ENCODE assay signal across 8 cellular contexts in genomic region chr6:107113460-107114212, GRCh38. TPM values are rescaled to one million over a fixed set of nuclear protein-coding genes. Genes with fewer than 3 reads are reported as not detected.
DNase-seq lines count a peak whose midpoint lies in the region; ATAC-seq and TF ChIP-seq lines count a peak whose summit lies in the region.

No MANE protein-coding gene starts in this region.

- H3K27me3 ChIP-seq in esophagus squamous epithelium: peaks cover 0 to 31% (median 0%) of the 10 kb centered on the region in 4 donors
- no peaks in the 10 kb centered on the region for H3K27me3 ChIP-seq in ovary

- DNase-seq in NCI-H345 (lab: John Stamatoyannopoulos, UW) (peak; percentile 26), NCI-H345 treated with DMSO at 0.1 percent for 48 hours (lab: John Stamatoyannopoulos, UW; ENCODE audit: unreplicated experiment) (no peak), RPMI8226 (peak; percentile 50), esophagus squamous epithelium (lab: John Stamatoyannopoulos, UW) (no peak), ovary (peak; percentile 19 to 61 (median 38)), SKM-1 treated with dmso at 0.1 percent for 144 hours (lab: John Stamatoyannopoulos, UW; ENCODE audit: unreplicated experiment) (no peak), HK-2 (ENCODE audit: unreplicated experiment) (no peak)

- TF ChIP-seq EP300 in ovary (IDR thresholded peaks at IDR 0.05): no peak

- H3K27ac ChIP-seq in esophagus squamous epithelium: peak overlapping the region in 3 of 4 donors; percentile 74 to 84 (median 82)
- H3K27ac ChIP-seq in ovary: peak overlapping the region in 1 of 2 donors; percentile 73

- H3K4me1 ChIP-seq in esophagus squamous epithelium (peaks cover 9 to 24% (median 14%) of the 10 kb centered on the region in 3 donors), ovary (ENCODE audit: insufficient read depth) (no peaks in the 10 kb centered on the region)

- no peak for ATAC-seq in HG03342 (IDR thresholded peaks at IDR 0.05; ENCODE audit: unreplicated experiment)

- WGBS in esophagus squamous epithelium, 2 donors: 38 to 39% methylated on average over 17 of the region's 17 CpGs
- WGBS in ovary, 3 donors: 26 to 27% (median 26%) methylated on average over 17 of the region's 17 CpGs

- TF ChIP-seq CTCF in esophagus squamous epithelium (IDR thresholded peaks at IDR 0.05) (no peak), ovary (IDR thresholded peaks at IDR 0.05) (no peak)

- peak overlapping the region; percentile 54 to 85 (median 70) for H3K4me3 ChIP-seq in esophagus squamous epithelium
- H3K4me3 ChIP-seq in ovary: peak overlapping the region; percentile 62

- H3K36me3 ChIP-seq in esophagus squamous epithelium: no peaks in the 10 kb centered on the region
- no peaks in the 10 kb centered on the region for H3K36me3 ChIP-seq in ovary

- TF ChIP-seq POLR2A in esophagus squamous epithelium (IDR thresholded peaks at IDR 0.05): no peak
- no peak for TF ChIP-seq POLR2A in ovary (IDR thresholded peaks at IDR 0.05)

- intact Hi-C loops in esophagus squamous epithelium (cut with DNase I): no loop called here
- intact Hi-C loops in ovary (cut with DNase I): loop anchor here in 1 of 4 donors (10.0 kb wide), 1 partner anchor 89 kb away; the partner anchor contains the start of gene MTRES1

- H3K9me3 ChIP-seq in esophagus squamous epithelium: no peaks in the 10 kb centered on the region
- H3K9me3 ChIP-seq in ovary: no peaks in the 10 kb centered on the region

RNA-seq across cellular contexts. Expression of gene BEND3, which starts 1.7 kb away (rescaled TPM):
- total RNA-seq in esophagus squamous epithelium (1 to 10 TPM; 2.0 to 3.6 (median 2.8) TPM), ovary (1 to 10 TPM in 6 of 7 donors, under 1 TPM in 1; 0.83 to 4.1 (median 3.0) TPM)
- 1 to 10 TPM in 1 of 2 donors, under 1 TPM in 1; 0.61 to 1.0 TPM for polyA plus RNA-seq in ovary

Comparison
In these comparisons a context has a peak if more than half of its experiments do, and no peak if none do; other contexts are left out.
1. DNase-seq: peak in NCI-H345 (single experiment), RPMI8226 (single experiment) and ovary (5 of 5); none in NCI-H345 treated with DMSO at 0.1 percent for 48 hours (single experiment), esophagus squamous epithelium (single experiment), SKM-1 treated with dmso at 0.1 percent for 144 hours (single experiment) and HK-2 (single experiment).